In the genomic region with DNA sequence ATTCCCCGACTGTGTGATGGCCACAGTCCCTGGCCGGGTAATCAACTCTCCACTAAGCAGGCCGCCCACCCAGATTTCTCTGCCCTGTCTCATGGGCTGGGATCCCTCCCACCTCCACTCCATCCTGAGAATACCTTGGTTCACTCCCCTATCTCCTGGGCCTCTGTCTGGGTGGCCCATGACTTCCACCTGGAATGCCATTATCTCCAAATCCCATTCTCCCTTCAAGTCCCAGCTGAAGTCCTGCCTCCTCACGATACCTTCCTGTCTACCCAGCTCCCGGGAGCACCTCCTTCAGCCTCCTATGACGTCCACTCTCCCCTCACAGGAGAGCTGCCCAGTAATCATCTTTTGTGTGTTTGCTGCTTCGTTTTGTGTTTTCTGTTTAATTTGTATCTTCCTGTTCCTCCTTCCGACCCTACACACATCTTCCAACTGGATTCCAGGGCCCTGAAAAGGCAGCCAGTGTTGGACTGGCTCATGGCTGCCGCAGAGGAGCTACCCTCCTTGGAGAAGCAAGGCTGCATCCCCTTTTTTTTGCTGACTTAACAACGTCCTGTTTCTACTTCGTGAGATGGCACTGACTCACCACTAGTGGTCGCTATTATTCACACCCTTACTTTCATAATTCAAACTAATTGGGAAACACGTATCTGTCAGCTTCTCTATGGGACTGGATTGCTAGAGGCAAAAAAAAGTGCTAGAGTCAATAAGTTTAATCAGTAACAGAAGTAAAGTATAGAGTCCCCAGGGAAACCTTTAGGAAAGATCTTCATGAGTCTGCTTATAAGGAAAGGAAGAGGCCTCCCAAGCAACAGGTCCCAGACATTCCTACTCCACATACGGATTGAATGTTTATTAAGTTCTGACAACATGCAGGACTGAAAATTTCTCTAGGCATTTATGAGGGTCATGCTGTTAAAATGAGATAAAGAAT, we compare ENCODE assay signal across 8 cellular contexts.
DNase-seq lines count a peak whose midpoint lies in the region; ATAC-seq, FAIRE-seq and TF ChIP-seq lines count a peak whose summit lies in the region.

No MANE protein-coding gene starts in this region.

- no peaks in the 10 kb centered on the region for H3K27me3 ChIP-seq in PC-3 (ENCODE audit: low read length)
- H3K27me3 ChIP-seq in endothelial cell of umbilical vein (ENCODE audit: control insufficient read depth in 2 of 2, insufficient read depth in 2 of 2, low read length in 2 of 2), result peaks cover 0 to 2% of the 10 kb centered on the region in 2 experiments
- no peaks in the 10 kb centered on the region for H3K27me3 ChIP-seq in mucosa of stomach (ENCODE audit: control insufficient read depth, insufficient read depth, low read length)

- CTCF ChIA-PET in PC-3 (lab: Charles Lee) (interaction anchor here (0.6 kb wide), 3 partner anchors 49 to 166 kb away, joined by 3 read pairs; no protein-coding TSS in a partner anchor), endothelial cell of umbilical vein (lab: Charles Lee) (interaction anchor here (0.6 to 5.7 kb wide), 51 partner anchors 8 to 986 kb away, joined by 3 to 42 read pairs (median 3); no protein-coding TSS in a partner anchor)

- no peaks in the 10 kb centered on the region for H3K4me1 ChIP-seq in PC-3 (ENCODE audit: insufficient read depth, low read length)
- H3K4me1 ChIP-seq in endothelial cell of umbilical vein (ENCODE audit: control insufficient read depth, extremely low read depth, insufficient read depth, low read length), result no peaks in the 10 kb centered on the region
- H3K4me1 ChIP-seq in mucosa of stomach (ENCODE audit: control insufficient read depth, insufficient read depth, low read length), result peaks cover 57% of the 10 kb centered on the region

- H3F3A ChIP-seq in PC-3 (ENCODE audit: low read length, unreplicated experiment), result no peaks in the 10 kb centered on the region

- ATAC-seq in HG03139 (IDR thresholded peaks at IDR 0.05; ENCODE audit: unreplicated experiment), result peak; percentile 63
- peak; percentile 67 for ATAC-seq in PC-3

- H4K20me1 ChIP-seq in PC-3 (ENCODE audit: low read length) (no peaks in the 10 kb centered on the region), endothelial cell of umbilical vein (replicated peaks; ENCODE audit: control insufficient read depth, extremely low read depth, insufficient read depth, low read length) (no peaks in the 10 kb centered on the region)

- H3K9me3 ChIP-seq in PC-3 (ENCODE audit: low read length), result no peaks in the 10 kb centered on the region
- no peaks in the 10 kb centered on the region for H3K9me3 ChIP-seq in endothelial cell of umbilical vein (replicated peaks; ENCODE audit: control insufficient read depth, insufficient read depth, low read length)
- H3K9me3 ChIP-seq in mucosa of stomach (ENCODE audit: control insufficient read depth, low read length), result no peaks in the 10 kb centered on the region

- peak; percentile 89 for FAIRE-seq in endothelial cell of umbilical vein (lab: Jason Lieb, UNC)

- BruUV-seq in PC-3 (replicated peaks; lab: Mats Ljungman, UMichigan) (no TSS peak), endothelial cell of umbilical vein (replicated peaks; lab: Mats Ljungman, UMichigan) (no TSS peak)

- peak; percentile 55 for DNase-seq in A172 (ENCODE audit: low spot score)
- DNase-seq in GDM1 (lab: John Stamatoyannopoulos, UW), result peak; percentile 47
- peak; percentile 50 for DNase-seq in PC-3
- peak; percentile 68 for DNase-seq in endothelial cell of umbilical vein (ENCODE audit: low read depth, low spot score)
- DNase-seq in cerebellum (ENCODE audit: low spot score), result no peak
- no peak for DNase-seq in activated naive CD4-positive, alpha-beta T cell treated with Interleukin-2 at 50 U/mL for 16 hours

- no peaks in the 10 kb centered on the region for H3K9me2 ChIP-seq in PC-3 (replicated peaks; ENCODE audit: low read length)

- TF ChIP-seq POLR2A in endothelial cell of umbilical vein (IDR thresholded peaks at IDR 0.05; ENCODE audit: low read depth, low read length), result no peak

- intact Hi-C loops in PC-3 (cut with micrococcal nuclease) (loop anchor here (1.0 to 10.0 kb wide), 3 partner anchors 109 to 567 kb away; a partner anchor contains a TSS), endothelial cell of umbilical vein (cut with micrococcal nuclease) (loop anchor here (1.0 to 2.0 kb wide), 2 partner anchors 169 to 566 kb away; no protein-coding TSS in a partner anchor)

- H2AFZ ChIP-seq in PC-3 (ENCODE audit: low read length) (peak overlapping the region; percentile 58), endothelial cell of umbilical vein (ENCODE audit: low read depth, low read length) (peak overlapping the region; percentile 72)

- H3K9me1 ChIP-seq in endothelial cell of umbilical vein (replicated peaks; ENCODE audit: control insufficient read depth, extremely low read depth, insufficient read depth, low read length), result no peaks in the 10 kb centered on the region

- H3K9ac ChIP-seq in PC-3 (ENCODE audit: low read length) (no peak overlapping the region), endothelial cell of umbilical vein (replicated peaks; ENCODE audit: extremely low read depth, insufficient read depth, low read length) (no peak overlapping the region), mucosa of stomach (ENCODE audit: low read length) (peak overlapping the region; percentile 62)

- H3K79me2 ChIP-seq in PC-3 (ENCODE audit: low read length) (no peaks in the 10 kb centered on the region), endothelial cell of umbilical vein (ENCODE audit: control insufficient read depth, insufficient read depth, low read length) (no peaks in the 10 kb centered on the region)

- no peak overlapping the region for H3K4me3 ChIP-seq in PC-3 (ENCODE audit: low read length)
- H3K4me3 ChIP-seq in endothelial cell of umbilical vein (replicated peaks in 1 of 3; ENCODE audit: insufficient read depth in 1 of 3, low read depth in 1 of 3, low read length in 3 of 3), result no peak overlapping the region
- H3K4me3 ChIP-seq in mucosa of stomach (ENCODE audit: low read length), result peak overlapping the region; percentile 17

- H3K4me2 ChIP-seq in PC-3 (ENCODE audit: low read length) (peak overlapping the region; percentile 32; the same call in 1 of the 2 replicates), endothelial cell of umbilical vein (ENCODE audit: insufficient read depth, low read length) (no peak overlapping the region)

- H3K36me3 ChIP-seq in PC-3 (ENCODE audit: low read depth, low read length) (no peaks in the 10 kb centered on the region), endothelial cell of umbilical vein (ENCODE audit: control insufficient read depth in 2 of 2, extremely low read depth in 1 of 2, insufficient read depth in 2 of 2, low read length in 2 of 2) (no peaks in the 10 kb centered on the region), mucosa of stomach (ENCODE audit: control insufficient read depth, insufficient read depth, low read length) (no peaks in the 10 kb centered on the region)

- no peak overlapping the region for H3K27ac ChIP-seq in PC-3 (ENCODE audit: low read length)
- no peak overlapping the region for H3K27ac ChIP-seq in endothelial cell of umbilical vein (ENCODE audit: insufficient read depth, low read depth, low read length)

- dilution Hi-C loops in endothelial cell of umbilical vein (cut with MboI; ENCODE audit: extremely low pct_ligation_motif_present, low sequenced_read_pairs), result no loop called here

- TF ChIP-seq CTCF in PC-3 (conservative IDR thresholded peaks at IDR 0.05; ENCODE audit: low read depth, low read length), result peak; percentile 92
- peak; percentile 70 to 74 for TF ChIP-seq CTCF in endothelial cell of umbilical vein (IDR thresholded peaks at IDR 0.05; ENCODE audit: extremely low read depth in 1 of 2, insufficient read depth in 1 of 2, low read depth in 1 of 2, low read length in 2 of 2)

- POLR2A ChIA-PET in PC-3 (lab: Charles Lee; ENCODE audit: unreplicated experiment), result interaction anchor here (0.7 kb wide), 1 partner anchor 12 kb away, joined by 3 read pairs; no protein-coding TSS in a partner anchor
- POLR2A ChIA-PET in endothelial cell of umbilical vein (lab: Charles Lee), result no interaction called here

TF ChIP-seq in endothelial cell of umbilical vein, 7 proteins besides CTCF, POLR2A, EP300 and RAD21:
- TF ChIP-seq, protein P1, sequence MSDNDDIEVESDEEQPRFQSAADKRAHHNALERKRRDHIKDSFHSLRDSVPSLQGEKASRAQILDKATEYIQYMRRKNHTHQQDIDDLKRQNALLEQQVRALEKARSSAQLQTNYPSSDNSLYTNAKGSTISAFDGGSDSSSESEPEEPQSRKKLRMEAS (IDR thresholded peaks at IDR 0.05; ENCODE audit: insufficient read depth, insufficient read length), result no peak
- TF ChIP-seq MYC (IDR thresholded peaks at IDR 0.05; ENCODE audit: low read depth, low read length) (no peak), EZH2 (IDR thresholded peaks at IDR 0.05; ENCODE audit: borderline replicate concordance, low read depth, low read length, severe bottlenecking) (no peak), JUN (IDR thresholded peaks at IDR 0.05; ENCODE audit: borderline replicate concordance, insufficient read depth, insufficient read length, low read depth) (no peak), FOS (IDR thresholded peaks at IDR 0.05; ENCODE audit: borderline replicate concordance, insufficient read depth, low read length) (no peak), GATA2 (IDR thresholded peaks at IDR 0.05; ENCODE audit: insufficient read depth, insufficient read length, low read depth, low read length) (no peak), POLR2AphosphoS5 (IDR thresholded peaks at IDR 0.05; ENCODE audit: insufficient read depth, low read depth, low read length) (no peak)

Comparison
In these comparisons a context has a peak if more than half of its experiments do, and no peak if none do; other contexts are left out.
1. DNase-seq: peak in A172 (single experiment), GDM1 (single experiment), PC-3 (single experiment) and endothelial cell of umbilical vein (single experiment); none in cerebellum (single experiment) and activated naive CD4-positive, alpha-beta T cell treated with Interleukin-2 at 50 U/mL for 16 hours (single experiment).